Comparison of ENCODE assay signal across 1 cellular context in genomic region chr2:88250402-88250801, GRCh38.
A peak's percentile ranks its signal among the peaks of the same experiment; 100 is the strongest.
TF ChIP-seq lines count a peak whose summit lies in the region.

No MANE protein-coding gene starts in this region.

TF ChIP-seq in K562, 482 proteins besides CTCF, POLR2A, EP300 and RAD21 (continued from another document and continues in another):
- TF ChIP-seq CEBPB (tag; IDR thresholded peaks at IDR 0.05): peak; percentile 97
- no peak for TF ChIP-seq MLX (CRISPR knock-in tag; conservative IDR thresholded peaks at IDR 0.05)
- no peak for TF ChIP-seq ZC3H8 (IDR thresholded peaks at IDR 0.05)
- TF ChIP-seq CREB1 (IDR thresholded peaks at IDR 0.05): peak; percentile 58
- TF ChIP-seq CREB1 (CRISPR knock-in tag; IDR thresholded peaks at IDR 0.05): peak; percentile 56; the same call in 1 of the 2 replicates
- TF ChIP-seq THRAP3 (IDR thresholded peaks at IDR 0.05; ENCODE audit: borderline replicate concordance): no peak
- TF ChIP-seq U2AF1 (optimal IDR thresholded peaks at IDR 0.05; ENCODE audit: low read depth, low read length): no peak
- no peak for TF ChIP-seq ETV5 (CRISPR knock-in tag; IDR thresholded peaks at IDR 0.05; ENCODE audit: low read depth)
- TF ChIP-seq CBX1 (IDR thresholded peaks at IDR 0.05; ENCODE audit: low read depth): no peak
- no peak for TF ChIP-seq TCF7L2 (IDR thresholded peaks at IDR 0.05; ENCODE audit: low read depth, low read length)
- TF ChIP-seq IFI16 (CRISPR knock-in tag; IDR thresholded peaks at IDR 0.05): no peak
- no peak for TF ChIP-seq PURB (CRISPR knock-in tag; IDR thresholded peaks at IDR 0.05; ENCODE audit: low read depth)
- TF ChIP-seq NR2C1 (IDR thresholded peaks at IDR 0.05): no peak
- 0 out of 2 replicates have a peak, but pooled peaks have one; percentile 40 for TF ChIP-seq NR2C1 (tag; IDR thresholded peaks at IDR 0.05)
- peak; percentile 73; the same call in 1 of the 2 replicates for TF ChIP-seq MXI1 (IDR thresholded peaks at IDR 0.05; ENCODE audit: low read depth, low read length)
- TF ChIP-seq FOXA3 (CRISPR knock-in tag; conservative IDR thresholded peaks at IDR 0.05 in 1 of 2, IDR thresholded peaks at IDR 0.05 in 1 of 2): no peak
- TF ChIP-seq KAT8 (IDR thresholded peaks at IDR 0.05; ENCODE audit: low read depth): no peak
- peak; percentile 84 for TF ChIP-seq PBX2 (CRISPR knock-in tag; IDR thresholded peaks at IDR 0.05; ENCODE audit: low read depth)
- TF ChIP-seq PBX2 (tag; conservative IDR thresholded peaks at IDR 0.05; ENCODE audit: low read depth): peak; percentile 99
- TF ChIP-seq ZNF75A (CRISPR knock-in tag; IDR thresholded peaks at IDR 0.05): no peak
- peak; percentile 89 to 91 for TF ChIP-seq TRIM24 (IDR thresholded peaks at IDR 0.05)
- TF ChIP-seq, protein P1, sequence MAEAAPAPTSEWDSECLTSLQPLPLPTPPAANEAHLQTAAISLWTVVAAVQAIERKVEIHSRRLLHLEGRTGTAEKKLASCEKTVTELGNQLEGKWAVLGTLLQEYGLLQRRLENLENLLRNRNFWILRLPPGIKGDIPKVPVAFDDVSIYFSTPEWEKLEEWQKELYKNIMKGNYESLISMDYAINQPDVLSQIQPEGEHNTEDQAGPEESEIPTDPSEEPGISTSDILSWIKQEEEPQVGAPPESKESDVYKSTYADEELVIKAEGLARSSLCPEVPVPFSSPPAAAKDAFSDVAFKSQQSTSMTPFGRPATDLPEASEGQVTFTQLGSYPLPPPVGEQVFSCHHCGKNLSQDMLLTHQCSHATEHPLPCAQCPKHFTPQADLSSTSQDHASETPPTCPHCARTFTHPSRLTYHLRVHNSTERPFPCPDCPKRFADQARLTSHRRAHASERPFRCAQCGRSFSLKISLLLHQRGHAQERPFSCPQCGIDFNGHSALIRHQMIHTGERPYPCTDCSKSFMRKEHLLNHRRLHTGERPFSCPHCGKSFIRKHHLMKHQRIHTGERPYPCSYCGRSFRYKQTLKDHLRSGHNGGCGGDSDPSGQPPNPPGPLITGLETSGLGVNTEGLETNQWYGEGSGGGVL (CRISPR knock-in tag; IDR thresholded peaks at IDR 0.05): no peak
- TF ChIP-seq AFF1 (IDR thresholded peaks at IDR 0.05; ENCODE audit: low read depth in 1 of 2, partially characterized antibody in 2 of 2): no peak
- TF ChIP-seq ELF1 (tag; IDR thresholded peaks at IDR 0.05): no peak
- TF ChIP-seq PHF8 (IDR thresholded peaks at IDR 0.05; ENCODE audit: borderline replicate concordance, low read length): no peak
- peak; percentile 44; the same call in 1 of the 2 replicates for TF ChIP-seq PYGO2 (tag; IDR thresholded peaks at IDR 0.05)
- no peak for TF ChIP-seq GABPB1 (CRISPR knock-in tag; IDR thresholded peaks at IDR 0.05)
- TF ChIP-seq HMG20B (CRISPR knock-in tag; IDR thresholded peaks at IDR 0.05): no peak
- no peak for TF ChIP-seq RFX5 (IDR thresholded peaks at IDR 0.05; ENCODE audit: low read depth, low read length)
- no peak for TF ChIP-seq NFE2L1 (tag; IDR thresholded peaks at IDR 0.05; ENCODE audit: borderline replicate concordance, low read depth)
- TF ChIP-seq ETS2 (tag; IDR thresholded peaks at IDR 0.05; ENCODE audit: borderline replicate concordance, poor library complexity, severe bottlenecking): no peak
- TF ChIP-seq ZBED1 (IDR thresholded peaks at IDR 0.05): no peak
- no peak for TF ChIP-seq PCBP1 (IDR thresholded peaks at IDR 0.05; ENCODE audit: low read depth, low read length, poor library complexity, severe bottlenecking)
- no peak for TF ChIP-seq TAF15 (IDR thresholded peaks at IDR 0.05; ENCODE audit: low read depth, low read length)
- TF ChIP-seq NR2F6 (CRISPR knock-in tag; IDR thresholded peaks at IDR 0.05): no peak
- no peak for TF ChIP-seq BCL6 (CRISPR knock-in tag; IDR thresholded peaks at IDR 0.05)
- TF ChIP-seq CXXC5 (CRISPR knock-in tag; IDR thresholded peaks at IDR 0.05): peak; percentile 75
- TF ChIP-seq, protein P2, sequence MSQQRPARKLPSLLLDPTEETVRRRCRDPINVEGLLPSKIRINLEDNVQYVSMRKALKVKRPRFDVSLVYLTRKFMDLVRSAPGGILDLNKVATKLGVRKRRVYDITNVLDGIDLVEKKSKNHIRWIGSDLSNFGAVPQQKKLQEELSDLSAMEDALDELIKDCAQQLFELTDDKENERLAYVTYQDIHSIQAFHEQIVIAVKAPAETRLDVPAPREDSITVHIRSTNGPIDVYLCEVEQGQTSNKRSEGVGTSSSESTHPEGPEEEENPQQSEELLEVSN (IDR thresholded peaks at IDR 0.05; ENCODE audit: borderline replicate concordance in 1 of 2, extremely low read depth in 1 of 2, insufficient read depth in 1 of 2, insufficient read length in 1 of 2, low read depth in 1 of 2, low read length in 1 of 2, poor library complexity in 1 of 2, severe bottlenecking in 1 of 2): no peak
- TF ChIP-seq NCOA1 (IDR thresholded peaks at IDR 0.05; ENCODE audit: low read depth): peak; percentile 75; the same call in 1 of the 2 replicates
- peak; percentile 42 for TF ChIP-seq CEBPG (CRISPR knock-in tag; IDR thresholded peaks at IDR 0.05)
- TF ChIP-seq CEBPG (tag; conservative IDR thresholded peaks at IDR 0.05 in 1 of 2, IDR thresholded peaks at IDR 0.05 in 1 of 2): peak; percentile 81 to 89
- TF ChIP-seq KLF6 (CRISPR knock-in tag; IDR thresholded peaks at IDR 0.05; ENCODE audit: borderline replicate concordance): no peak
- TF ChIP-seq CBX5 (IDR thresholded peaks at IDR 0.05; ENCODE audit: borderline replicate concordance, low read depth): no peak
- TF ChIP-seq, protein P3, sequence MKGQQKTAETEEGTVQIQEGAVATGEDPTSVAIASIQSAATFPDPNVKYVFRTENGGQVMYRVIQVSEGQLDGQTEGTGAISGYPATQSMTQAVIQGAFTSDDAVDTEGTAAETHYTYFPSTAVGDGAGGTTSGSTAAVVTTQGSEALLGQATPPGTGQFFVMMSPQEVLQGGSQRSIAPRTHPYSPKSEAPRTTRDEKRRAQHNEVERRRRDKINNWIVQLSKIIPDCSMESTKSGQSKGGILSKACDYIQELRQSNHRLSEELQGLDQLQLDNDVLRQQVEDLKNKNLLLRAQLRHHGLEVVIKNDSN (CRISPR knock-in tag; IDR thresholded peaks at IDR 0.05): no peak
- peak; percentile 22; the same call in 1 of the 2 replicates for TF ChIP-seq TFAP4 (CRISPR knock-in tag; IDR thresholded peaks at IDR 0.05; ENCODE audit: borderline replicate concordance)
- no peak for TF ChIP-seq REST (CRISPR knock-in tag; IDR thresholded peaks at IDR 0.05; ENCODE audit: low read depth)
- TF ChIP-seq ZNF143 (CRISPR knock-in tag; IDR thresholded peaks at IDR 0.05): no peak
- no peak for TF ChIP-seq FUS (optimal IDR thresholded peaks at IDR 0.05; ENCODE audit: low read depth, low read length)
- TF ChIP-seq NUFIP1 (IDR thresholded peaks at IDR 0.05; ENCODE audit: partially characterized antibody): no peak
- peak; percentile 93 for TF ChIP-seq NCOR1 (IDR thresholded peaks at IDR 0.05)
- TF ChIP-seq DPF2 (IDR thresholded peaks at IDR 0.05): peak; percentile 98
- no peak for TF ChIP-seq FIP1L1 (IDR thresholded peaks at IDR 0.05; ENCODE audit: low read depth, low read length, poor library complexity, severe bottlenecking)
